ENCODE assay signal across 2 cellular contexts in genomic region chr4:153438916-153439756, GRCh38.
TF ChIP-seq lines count a peak whose summit lies in the region.

No MANE protein-coding gene starts in this region.

TF ChIP-seq in SK-N-SH, 30 proteins besides CTCF, POLR2A, EP300 and RAD21 (continued from another document):
- TF ChIP-seq REST (IDR thresholded peaks at IDR 0.05; ENCODE audit: low read depth, low read length) (no peak), FOSL2 (IDR thresholded peaks at IDR 0.05; ENCODE audit: borderline replicate concordance, low read depth) (no peak), NFIC (IDR thresholded peaks at IDR 0.05; ENCODE audit: borderline replicate concordance) (no peak), USF1 (IDR thresholded peaks at IDR 0.05; ENCODE audit: borderline replicate concordance, low read depth) (no peak), CHD2 (IDR thresholded peaks at IDR 0.05; ENCODE audit: low read length, partially characterized antibody) (no peak), YY1 (IDR thresholded peaks at IDR 0.05; ENCODE audit: low read depth) (no peak), IRF3 (IDR thresholded peaks at IDR 0.05; ENCODE audit: low read depth, low read length) (no peak), TAF1 (IDR thresholded peaks at IDR 0.05; ENCODE audit: borderline replicate concordance, low read depth, low read length) (no peak), SMC3 (IDR thresholded peaks at IDR 0.05; ENCODE audit: low read depth, low read length) (no peak), JUND (IDR thresholded peaks at IDR 0.05) (no peak)
TF ChIP-seq in SK-N-SH: peak in this region for 0.

TF ChIP-seq in SK-N-SH treated with all-trans-retinoic acid at 6 μM for 48 hours, 23 proteins besides CTCF, POLR2A, EP300 and RAD21 (continued from another document):
- TF ChIP-seq TSHZ2 (CRISPR knock-in tag; IDR thresholded peaks at IDR 0.05), result no peak
TF ChIP-seq in SK-N-SH treated with all-trans-retinoic acid at 6 μM for 48 hours: peak in this region for 0.
